8 cellular contexts compared by ENCODE assay signal in genomic region chr18:45775241-45775676, GRCh38. TPM values are rescaled to one million over a fixed set of nuclear protein-coding genes. Genes with fewer than 3 reads are reported as not detected.
DNase-seq lines count a peak whose midpoint lies in the region; ATAC-seq, FAIRE-seq and TF ChIP-seq lines count a peak whose summit lies in the region.

No MANE protein-coding gene starts in this region.

- H3K36me3 Mint-ChIP-seq in CD4-positive, alpha-beta memory T cell, result no peaks in the 10 kb centered on the region
- no peaks in the 10 kb centered on the region for H3K36me3 Mint-ChIP-seq in osteocyte (ENCODE audit: unreplicated experiment)

- intact Hi-C loops in CD4-positive, alpha-beta memory T cell (cut with micrococcal nuclease), result no loop called here

- peaks cover 2 to 8% of the 10 kb centered on the region in 2 donors for H3K27me3 Mint-ChIP-seq in CD4-positive, alpha-beta memory T cell
- H3K27me3 Mint-ChIP-seq in osteocyte (ENCODE audit: unreplicated experiment), result no peaks in the 10 kb centered on the region

- peaks cover 22% of the 10 kb centered on the region for H3K4me1 ChIP-seq in CD4-positive, alpha-beta memory T cell (ENCODE audit: insufficient read depth, low read length)
- H3K4me1 ChIP-seq in gastroesophageal sphincter, result peaks cover 0 to 4% (median 0%) of the 10 kb centered on the region in 3 donors
- H3K4me1 ChIP-seq in thymus (ENCODE audit: control insufficient read depth, insufficient read depth, low read length), result no peaks in the 10 kb centered on the region

- no peak for FAIRE-seq in HTR-8/SVneo (lab: Jason Lieb, UNC)

- H3K4me1 Mint-ChIP-seq in CD4-positive, alpha-beta memory T cell, result peaks cover 25 to 47% (median 34%) of the 10 kb centered on the region in 4 donors
- H3K4me1 Mint-ChIP-seq in osteocyte (ENCODE audit: unreplicated experiment), result peaks cover 22% of the 10 kb centered on the region

- TF ChIP-seq EP300 in gastroesophageal sphincter (IDR thresholded peaks at IDR 0.05), result no peak

- peak in 4 of 5 donors; percentile 35 to 54 (median 43) for DNase-seq in CD4-positive, alpha-beta memory T cell
- DNase-seq in NOMO-1 (lab: John Stamatoyannopoulos, UW; ENCODE audit: unreplicated experiment in 2 of 2), result peak; percentile 68 to 73
- peak; percentile 24 for DNase-seq in activated gamma-delta T cell treated with Interleukin-2 at 50 U/mL for 16 hours
- DNase-seq in osteocyte (ENCODE audit: extremely low spot score, unreplicated experiment), result no peak
- no peak for DNase-seq in HTR-8/SVneo (ENCODE audit: insufficient read length, low spot score)

- POLR2A ChIA-PET in CD4-positive, alpha-beta memory T cell (lab: Charles Lee; ENCODE audit: partially characterized antibody), result interaction anchor here (0.6 to 1.6 kb wide), 4 partner anchors 8 to 109 kb away, joined by 3 to 6 read pairs (median 4); no protein-coding TSS in a partner anchor

- no peaks in the 10 kb centered on the region for H3K9me3 ChIP-seq in CD4-positive, alpha-beta memory T cell (ENCODE audit: control insufficient read depth in 1 of 2, low read length in 2 of 2)
- H3K9me3 ChIP-seq in gastroesophageal sphincter, result no peaks in the 10 kb centered on the region
- H3K9me3 ChIP-seq in thymus (ENCODE audit: control insufficient read depth), result no peaks in the 10 kb centered on the region

- H3K27ac Mint-ChIP-seq in CD4-positive, alpha-beta memory T cell, result peak overlapping the region; percentile 1 to 88 (median 26)
- no peak overlapping the region for H3K27ac Mint-ChIP-seq in osteocyte (ENCODE audit: unreplicated experiment)

- CTCF ChIA-PET in CD4-positive, alpha-beta memory T cell (lab: Charles Lee; ENCODE audit: partially characterized antibody), result interaction anchor here (1.0 to 2.7 kb wide), 2 partner anchors 87 to 105 kb away, joined by 4 to 8 read pairs; no protein-coding TSS in a partner anchor

- TF ChIP-seq CTCF in gastroesophageal sphincter (IDR thresholded peaks at IDR 0.05) (no peak), osteocyte (IDR thresholded peaks at IDR 0.05) (no peak)

- no peaks in the 10 kb centered on the region for H3K36me3 ChIP-seq in CD4-positive, alpha-beta memory T cell (ENCODE audit: insufficient read depth, low read length)
- H3K36me3 ChIP-seq in gastroesophageal sphincter, result no peaks in the 10 kb centered on the region
- no peaks in the 10 kb centered on the region for H3K36me3 ChIP-seq in thymus (ENCODE audit: control insufficient read depth, insufficient read depth)

- H3K9me3 Mint-ChIP-seq in CD4-positive, alpha-beta memory T cell, result peaks cover 0 to 3% (median 0%) of the 10 kb centered on the region in 8 donors
- no peaks in the 10 kb centered on the region for H3K9me3 Mint-ChIP-seq in osteocyte (ENCODE audit: unreplicated experiment)

- ATAC-seq in GM21528 (IDR thresholded peaks at IDR 0.05; ENCODE audit: low FRiP score, unreplicated experiment) (peak; percentile 62), gastroesophageal sphincter (peak; percentile 85)

- H3K27me3 ChIP-seq in CD4-positive, alpha-beta memory T cell (ENCODE audit: insufficient read depth, low read length), result no peaks in the 10 kb centered on the region
- H3K27me3 ChIP-seq in gastroesophageal sphincter (peaks cover 25% of the 10 kb centered on the region), thymus (ENCODE audit: control insufficient read depth, insufficient read depth) (no peaks in the 10 kb centered on the region)

- no peak for TF ChIP-seq POLR2A in gastroesophageal sphincter (IDR thresholded peaks at IDR 0.05)

- no peak overlapping the region for H3K27ac ChIP-seq in CD4-positive, alpha-beta memory T cell (ENCODE audit: low read depth, low read length)
- H3K27ac ChIP-seq in gastroesophageal sphincter, result peak overlapping the region; percentile 4 to 82 (median 77)
- no peak overlapping the region for H3K27ac ChIP-seq in thymus (ENCODE audit: low read depth)

- H3K4me3 ChIP-seq in CD4-positive, alpha-beta memory T cell (ENCODE audit: low read length in 2 of 2), result peak overlapping the region; percentile 67 to 68
- H3K4me3 ChIP-seq in gastroesophageal sphincter (peak overlapping the region; percentile 68 to 85), thymus (ENCODE audit: low read length) (peak overlapping the region; percentile 46)

- WGBS in gastroesophageal sphincter (ENCODE audit: low coverage in 1 of 2), 2 donors, result 0% methylated on average over 5 of the region's 35 CpGs; no CpG with 5 or more reads in 1 of the 2 donors
- WGBS in thymus, result 3% methylated on average over 35 of the region's 35 CpGs

- peak overlapping the region; percentile 63 to 90 (median 88) for H3K4me3 Mint-ChIP-seq in CD4-positive, alpha-beta memory T cell
- H3K4me3 Mint-ChIP-seq in osteocyte (ENCODE audit: unreplicated experiment), result peak overlapping the region; percentile 72

RNA-seq across cellular contexts. Expression of gene SIGLEC15, which starts 50.2 kb away (rescaled TPM):
- total RNA-seq in CD4-positive, alpha-beta memory T cell, result not detected
- not detected for polyA plus RNA-seq in CD4-positive, alpha-beta memory T cell
- under 1 TPM in 1 of 4 donors, not detected in 3; 0.52 TPM for total RNA-seq in gastroesophageal sphincter
- total RNA-seq in osteocyte, result 0.13 and 0.37 TPM in 2 replicates
- polyA plus RNA-seq in thymus, result 1.1 TPM

RNA-seq across cellular contexts. Expression of gene SLC14A1, which starts 51.3 kb away (rescaled TPM):
- 1 to 10 TPM; 2.8 to 3.6 TPM for total RNA-seq in CD4-positive, alpha-beta memory T cell
- polyA plus RNA-seq in CD4-positive, alpha-beta memory T cell, result 1 to 10 TPM; 1.8 to 3.6 TPM
- 1 to 10 TPM in 2 of 4 donors, under 1 TPM in 2; 0.40 to 6.6 (median 1.5) TPM for total RNA-seq in gastroesophageal sphincter
- total RNA-seq in osteocyte, result 0.24 TPM in 1 of 2 replicates, not detected in the other
- polyA plus RNA-seq in thymus, result 3.9 TPM

Comparison
In these comparisons a context has a peak if more than half of its experiments do, and no peak if none do; other contexts are left out.
1. DNase-seq: peak in CD4-positive, alpha-beta memory T cell (4 of 5), NOMO-1 (2 of 2) and activated gamma-delta T cell treated with Interleukin-2 at 50 U/mL for 16 hours (single experiment); none in osteocyte (single experiment) and HTR-8/SVneo (single experiment).
2. H3K27ac ChIP-seq: peak in gastroesophageal sphincter (4 of 4); none in CD4-positive, alpha-beta memory T cell (single experiment) and thymus (single experiment).
3. Peak in every context shown above with its lines, with median percentiles within 50 percentile points of each other: H3K4me3 ChIP-seq.